13 cellular contexts compared by ENCODE assay signal in genomic region chr9:127422133-127422782, GRCh38. TPM values are rescaled to one million over a fixed set of nuclear protein-coding genes. Genes with fewer than 3 reads are reported as not detected.
A peak's percentile ranks its signal among the peaks of the same experiment; 100 is the strongest.
DNase-seq lines count a peak whose midpoint lies in the region; ATAC-seq and TF ChIP-seq lines count a peak whose summit lies in the region.
"Had no signal": no experiment of that assay in that cellular context is flagged by ENCODE, and none has a peak within 500 bp of the region (broad histone marks: within the 10 kb centered on the region; RNA-seq: fewer than 3 reads in every experiment).

No MANE protein-coding gene starts in this region.

- POLR2A ChIA-PET in SK-N-SH (lab: Yijun Ruan, JAX) (interaction anchor here (1.0 kb wide), 1 partner anchor 25 kb away, joined by 5 read pairs; no protein-coding TSS in a partner anchor), A673 (lab: Charles Lee; ENCODE audit: low non-redundant PET) (no interaction called here)

- no peak for TF ChIP-seq RAD21 in SK-N-SH (IDR thresholded peaks at IDR 0.05; ENCODE audit: low read length)

- peaks cover 4% of the 10 kb centered on the region for H3F3A ChIP-seq in SK-N-SH (replicated peaks; ENCODE audit: insufficient read depth)
- H3F3A ChIP-seq in SU-DHL-6 (ENCODE audit: insufficient read depth) = no peaks in the 10 kb centered on the region

- intact Hi-C loops in A673 (cut with micrococcal nuclease; ENCODE audit: unreplicated experiment) (no loop called here), thyroid gland (cut with DNase I) (no loop called here)

- H3K4me3 ChIP-seq in SK-N-SH (ENCODE audit: low read depth in 2 of 2, low read length in 1 of 2) (peak overlapping the region; percentile 90 to 97), SU-DHL-6 (ENCODE audit: insufficient read depth, low read length, poor library complexity, severe bottlenecking) (no peak overlapping the region), fibroblast of the aortic adventitia (ENCODE audit: low read depth, low read length) (peak overlapping the region; percentile 92), skeletal muscle tissue (ENCODE audit: low read length in 3 of 3) (peak overlapping the region in 2 of 3 donors; percentile 93 to 98), A673 (ENCODE audit: low read depth, low read length, poor library complexity, severe bottlenecking) (no peak overlapping the region), thyroid gland (replicated peaks in 1 of 3) (no peak overlapping the region)
- H3K4me3 ChIP-seq: lung had no signal

- H3K4me1 ChIP-seq in SK-N-SH (ENCODE audit: control insufficient read depth in 1 of 2, insufficient read depth in 2 of 2, low read depth in 1 of 2, low read length in 1 of 2) (peaks cover 7 to 19% of the 10 kb centered on the region in 2 experiments; a peak in 3 of 4 replicates), skeletal muscle tissue (ENCODE audit: control insufficient read depth in 3 of 3, insufficient read depth in 3 of 3, low read length in 3 of 3) (peaks cover 32 to 54% (median 36%) of the 10 kb centered on the region in 3 donors), A673 (ENCODE audit: insufficient read depth, low read length, poor library complexity, severe bottlenecking) (peaks cover 5% of the 10 kb centered on the region), thyroid gland (peaks cover 22 to 26% of the 10 kb centered on the region in 2 donors)

- BruUV-seq in A673 (replicated peaks; lab: Mats Ljungman, UMichigan) = no TSS peak

- H3K36me3 ChIP-seq in SK-N-SH (replicated peaks in 1 of 2; ENCODE audit: control insufficient read depth in 1 of 2, insufficient read depth in 2 of 2, low read length in 1 of 2) = peaks cover 3 to 6% of the 10 kb centered on the region in 2 experiments
- H3K36me3 ChIP-seq in SU-DHL-6 (ENCODE audit: low read length) = no peaks in the 10 kb centered on the region
- H3K36me3 ChIP-seq in skeletal muscle tissue (ENCODE audit: control insufficient read depth in 3 of 3, insufficient read depth in 3 of 3, low read length in 3 of 3) = no peaks in the 10 kb centered on the region
- peaks cover 2% of the 10 kb centered on the region for H3K36me3 ChIP-seq in A673 (ENCODE audit: insufficient read depth, low read length, poor library complexity, severe bottlenecking)
- H3K36me3 ChIP-seq in thyroid gland = no peaks in the 10 kb centered on the region
- H3K36me3 ChIP-seq: MG63 had no signal

- no peak for DNase-seq in SK-N-SH
- no peak for DNase-seq in fibroblast of the aortic adventitia (ENCODE audit: low read depth)
- no peak for DNase-seq in A673 (ENCODE audit: low spot score)
- DNase-seq in stimulated activated CD4-positive, alpha-beta T cell treated with anti-CD3 and anti-CD28 coated beads, Interleukin-12 subunit alpha, Interleukin-12 subunit beta, amount 100 ng/mL, for 4 hours = no peak
- no peak for DNase-seq in thyroid gland
- DNase-seq: 8988T, glutamatergic neuron, MG63, spleen had no signal

- peaks cover 10% of the 10 kb centered on the region; the same call in 1 of the 2 replicates for H4K20me1 ChIP-seq in SK-N-SH (ENCODE audit: insufficient read depth)
- H4K20me1 ChIP-seq in SU-DHL-6 (ENCODE audit: low read depth, low read length) = no peaks in the 10 kb centered on the region

- no peak for TF ChIP-seq POLR2A in thyroid gland (IDR thresholded peaks at IDR 0.05)

- CTCF ChIA-PET in SK-N-SH (lab: Yijun Ruan, JAX) (interaction anchor here (0.7 kb wide), 1 partner anchor 69 kb away, joined by 3 read pairs; no protein-coding TSS in a partner anchor), A673 (lab: Charles Lee) (no interaction called here)

- 93% methylated on average over 10 of the region's 10 CpGs for WGBS in SK-N-SH (ENCODE audit: low lambda C conversion rate)
- WGBS in thyroid gland, 2 donors = 88 to 89% methylated on average over 9 of the region's 10 CpGs

- no peak for TF ChIP-seq CTCF in SK-N-SH (IDR thresholded peaks at IDR 0.05)
- TF ChIP-seq CTCF in SU-DHL-6 (IDR thresholded peaks at IDR 0.05; ENCODE audit: insufficient read depth, low read length, poor library complexity, severe bottlenecking) = no peak
- no peak for TF ChIP-seq CTCF in fibroblast of the aortic adventitia (IDR thresholded peaks at IDR 0.05; ENCODE audit: insufficient read depth, low read length)
- TF ChIP-seq CTCF in A673 (conservative IDR thresholded peaks at IDR 0.05; ENCODE audit: low read depth, low read length) = no peak
- no peak for TF ChIP-seq CTCF in thyroid gland (IDR thresholded peaks at IDR 0.05)

- no peaks in the 10 kb centered on the region for H3K27me3 ChIP-seq in SK-N-SH (ENCODE audit: insufficient read depth)
- no peaks in the 10 kb centered on the region for H3K27me3 ChIP-seq in SU-DHL-6 (ENCODE audit: low read length)
- H3K27me3 ChIP-seq in skeletal muscle tissue (ENCODE audit: control insufficient read depth in 3 of 3, insufficient read depth in 3 of 3, low read length in 3 of 3) = no peaks in the 10 kb centered on the region
- no peaks in the 10 kb centered on the region for H3K27me3 ChIP-seq in A673 (replicated peaks; ENCODE audit: insufficient read depth, low read depth, low read length, poor library complexity)
- no peaks in the 10 kb centered on the region for H3K27me3 ChIP-seq in thyroid gland
- H3K27me3 ChIP-seq: MG63, spleen had no signal

- H3K9me2 ChIP-seq in SK-N-SH (no peaks in the 10 kb centered on the region), SU-DHL-6 (replicated peaks; ENCODE audit: insufficient read depth, low read length) (no peaks in the 10 kb centered on the region)

- H3K79me2 ChIP-seq in SK-N-SH (ENCODE audit: insufficient read depth) (peaks cover 49% of the 10 kb centered on the region), SU-DHL-6 (ENCODE audit: insufficient read depth, low read length) (peaks cover 39% of the 10 kb centered on the region)

- H3K9ac ChIP-seq in SK-N-SH (no peak overlapping the region; the same call in 1 of the 2 replicates), SU-DHL-6 (ENCODE audit: low read length) (peak overlapping the region; percentile 93), skeletal muscle tissue (ENCODE audit: low read depth in 1 of 3, low read length in 3 of 3) (peak overlapping the region in 2 of 3 donors; percentile 97 to 99)

- no peak for TF ChIP-seq EP300 in SK-N-SH (IDR thresholded peaks at IDR 0.05; ENCODE audit: borderline replicate concordance in 1 of 2, low read depth in 1 of 2, low read length in 1 of 2)

- H3K9me3 ChIP-seq in SK-N-SH (no peaks in the 10 kb centered on the region), SU-DHL-6 (ENCODE audit: insufficient read depth, low read length) (no peaks in the 10 kb centered on the region), skeletal muscle tissue (ENCODE audit: control insufficient read depth in 3 of 3, low read length in 3 of 3) (no peaks in the 10 kb centered on the region), A673 (ENCODE audit: low read depth, low read length, poor library complexity, severe bottlenecking) (no peaks in the 10 kb centered on the region), thyroid gland (no peaks in the 10 kb centered on the region)
- H3K9me3 ChIP-seq: MG63, spleen had no signal

- no peak for ATAC-seq in SK-N-SH treated with all-trans-retinoic acid at 6 μM for 48 hours

- H3K27ac ChIP-seq in SK-N-SH (ENCODE audit: low read depth in 2 of 2, low read length in 1 of 2) (no peak overlapping the region; a peak in 1 of 4 replicates), SU-DHL-6 (ENCODE audit: low read depth, low read length) (no peak overlapping the region), skeletal muscle tissue (ENCODE audit: low read depth, low read length) (no peak overlapping the region), A673 (ENCODE audit: low read depth, low read length, poor library complexity, severe bottlenecking) (no peak overlapping the region), thyroid gland (no peak overlapping the region)

- H2AFZ ChIP-seq in SK-N-SH (ENCODE audit: low read depth) (no peak overlapping the region), SU-DHL-6 (ENCODE audit: low read depth, low read length, severe bottlenecking) (no peak overlapping the region)

- H3K4me2 ChIP-seq in SK-N-SH (peak overlapping the region; percentile 91), SU-DHL-6 (ENCODE audit: low read depth, low read length, poor library complexity, severe bottlenecking) (peak overlapping the region; percentile 84)

TF ChIP-seq in SK-N-SH, 30 proteins besides CTCF, POLR2A, EP300 and RAD21 (continues in another document):
- TF ChIP-seq RXRA (IDR thresholded peaks at IDR 0.05; ENCODE audit: borderline replicate concordance, low read depth) (no peak), TAF1 (IDR thresholded peaks at IDR 0.05; ENCODE audit: borderline replicate concordance, low read depth, low read length) (no peak), MXI1 (IDR thresholded peaks at IDR 0.05; ENCODE audit: low read depth, low read length) (no peak)

TF ChIP-seq in SK-N-SH treated with all-trans-retinoic acid at 6 μM for 48 hours, 23 proteins besides CTCF, POLR2A, EP300 and RAD21 (continues in another document):
- TF ChIP-seq RARB (CRISPR knock-in tag; IDR thresholded peaks at IDR 0.05) (no peak), BACH2 (CRISPR knock-in tag; IDR thresholded peaks at IDR 0.05; ENCODE audit: borderline replicate concordance) (no peak), ESRRG (CRISPR knock-in tag; IDR thresholded peaks at IDR 0.05) (no peak)

RNA-seq across cellular contexts. Expression of gene ZNF79, which starts 1.9 kb away (rescaled TPM):
- 4.6 and 5.9 TPM in 2 replicates for polyA plus RNA-seq in SK-N-SH (2012; rRNA removed)
- polyA plus RNA-seq in SK-N-SH (2012; cell fraction: cytosol; rRNA removed) = 2.3 and 3.5 TPM in 2 replicates
- polyA plus RNA-seq in SK-N-SH (2012; cell fraction: nucleus; rRNA removed) = 15.7 and 16.9 TPM in 2 replicates
- total RNA-seq in fibroblast of the aortic adventitia (ENCODE audit: low replicate concordance) = 10.2 and 21.0 TPM in 2 replicates
- total RNA-seq in skeletal muscle tissue = 9.9 TPM
- total RNA-seq in A673 (2021) = 11.2 and 11.6 TPM in 2 replicates
- total RNA-seq in thyroid gland = 10 to 100 TPM; 10.6 to 19.4 (median 15.9) TPM

RNA-seq across cellular contexts. Expression of gene SLC2A8, which starts 25.3 kb away (rescaled TPM):
- polyA plus RNA-seq in SK-N-SH (2012; rRNA removed) = 15.1 and 18.7 TPM in 2 replicates
- polyA plus RNA-seq in SK-N-SH (2012; cell fraction: cytosol; rRNA removed) = 5.2 and 9.6 TPM in 2 replicates
- 37.0 and 37.3 TPM in 2 replicates for polyA plus RNA-seq in SK-N-SH (2012; cell fraction: nucleus; rRNA removed)
- 5.5 TPM in 1 of 2 replicates, not detected in the other for total RNA-seq in fibroblast of the aortic adventitia (ENCODE audit: low replicate concordance)
- 13.6 TPM for total RNA-seq in skeletal muscle tissue
- 12.7 and 17.1 TPM in 2 replicates for total RNA-seq in A673 (2021)
- total RNA-seq in thyroid gland = 10 to 100 TPM; 25.4 to 38.2 (median 29.9) TPM

RNA-seq across cellular contexts. Expression of gene RPL12, which starts 28.9 kb away (rescaled TPM):
- 3,270 and 3,754 TPM in 2 replicates for polyA plus RNA-seq in SK-N-SH (2012; rRNA removed)
- 3,350 and 3,639 TPM in 2 replicates for polyA plus RNA-seq in SK-N-SH (2012; cell fraction: cytosol; rRNA removed)
- polyA plus RNA-seq in SK-N-SH (2012; cell fraction: nucleus; rRNA removed) = 595 and 635 TPM in 2 replicates
- total RNA-seq in fibroblast of the aortic adventitia (ENCODE audit: low replicate concordance) = 511 and 2,619 TPM in 2 replicates
- 1,305 TPM for total RNA-seq in skeletal muscle tissue
- total RNA-seq in A673 (2021) = 1,114 and 1,120 TPM in 2 replicates
- 1,000 to 10,000 TPM; 1,286 to 2,844 (median 1,849) TPM for total RNA-seq in thyroid gland

RNA-seq across cellular contexts. Expression of gene LRSAM1, which starts 29.1 kb away (rescaled TPM):
- 5.5 and 8.0 TPM in 2 replicates for polyA plus RNA-seq in SK-N-SH (2012; rRNA removed)
- polyA plus RNA-seq in SK-N-SH (2012; cell fraction: cytosol; rRNA removed) = 5.1 and 7.8 TPM in 2 replicates
- 35.0 and 51.3 TPM in 2 replicates for polyA plus RNA-seq in SK-N-SH (2012; cell fraction: nucleus; rRNA removed)
- total RNA-seq in fibroblast of the aortic adventitia (ENCODE audit: low replicate concordance) = 12.9 and 15.3 TPM in 2 replicates
- 10.4 TPM for total RNA-seq in skeletal muscle tissue
- 15.8 and 19.5 TPM in 2 replicates for total RNA-seq in A673 (2021)
- 10 to 100 TPM; 13.7 to 19.6 (median 16.3) TPM for total RNA-seq in thyroid gland

Comparison
In these comparisons a context has a peak if more than half of its experiments do, and no peak if none do; other contexts are left out.
1. H3K4me3 ChIP-seq: peak in SK-N-SH (2 of 2), fibroblast of the aortic adventitia (single experiment) and skeletal muscle tissue (2 of 3); none in SU-DHL-6 (single experiment), A673 (single experiment) and thyroid gland (0 of 3).